In genomic region chr6:151451950-151452749, GRCh38 we compare ENCODE assay signal across 1 cellular context.
A peak's percentile ranks its signal among the peaks of the same experiment; 100 is the strongest.
TF ChIP-seq lines count a peak whose summit lies in the region.

RMND1 (minus strand) TSS chr6:151452126; CDS start chr6:151445811, 6,315 bp downstream.

TF ChIP-seq in HepG2, 621 proteins besides CTCF, POLR2A, EP300 and RAD21 (continued from another document and continues in another):
- TF ChIP-seq ZNF318 (CRISPR knock-in tag; IDR thresholded peaks at IDR 0.05) (peak; percentile 71), RFX1 (IDR thresholded peaks at IDR 0.05) (no peak), MED1 (CRISPR knock-in tag; IDR thresholded peaks at IDR 0.05) (peak; percentile 95), ZNF33A (CRISPR knock-in tag; IDR thresholded peaks at IDR 0.05; ENCODE audit: borderline replicate concordance) (0 out of 2 replicates have a peak, but pooled peaks have one; percentile 56), KDM4B (CRISPR knock-in tag; IDR thresholded peaks at IDR 0.05) (no peak), SIX4 (CRISPR knock-in tag; IDR thresholded peaks at IDR 0.05) (no peak; the same call in none of the 2 replicates), HDAC2 (CRISPR knock-in tag; IDR thresholded peaks at IDR 0.05) (peak; percentile 96), ZNF362 (CRISPR knock-in tag; IDR thresholded peaks at IDR 0.05; ENCODE audit: borderline replicate concordance) (peak; percentile 100), ARID5B (CRISPR knock-in tag; IDR thresholded peaks at IDR 0.05) (peak; percentile 84), ZXDC (CRISPR knock-in tag; IDR thresholded peaks at IDR 0.05) (0 out of 2 replicates have a peak, but pooled peaks have one; percentile 29), ZNF652 (CRISPR knock-in tag; IDR thresholded peaks at IDR 0.05; ENCODE audit: borderline replicate concordance, low read depth) (no peak), ELK4 (CRISPR knock-in tag; IDR thresholded peaks at IDR 0.05; ENCODE audit: borderline replicate concordance) (peak; percentile 94; the same call in 1 of the 2 replicates), PHF5A (CRISPR knock-in tag; IDR thresholded peaks at IDR 0.05; ENCODE audit: low read depth, unreplicated experiment) (peak; percentile 64), TAF1 (CRISPR knock-in tag; IDR thresholded peaks at IDR 0.05) (peak; percentile 97), ZNF724P (CRISPR knock-in tag; IDR thresholded peaks at IDR 0.05; ENCODE audit: borderline replicate concordance) (peak; percentile 92), AHR (CRISPR knock-in tag; IDR thresholded peaks at IDR 0.05) (peak; percentile 67), ZSCAN20 (CRISPR knock-in tag; IDR thresholded peaks at IDR 0.05; ENCODE audit: borderline replicate concordance) (peak; percentile 73; the same call in 1 of the 2 replicates), SOX5 (CRISPR knock-in tag; IDR thresholded peaks at IDR 0.05; ENCODE audit: borderline replicate concordance) (peak; percentile 90; the same call in 1 of the 2 replicates), ZNF850 (CRISPR knock-in tag; conservative IDR thresholded peaks at IDR 0.05) (no peak; the same call in 1 of the 2 replicates), HOXA7 (CRISPR knock-in tag; IDR thresholded peaks at IDR 0.05) (no peak), ZNF709 (CRISPR knock-in tag; IDR thresholded peaks at IDR 0.05) (peak; percentile 88), ATF7-NPFF (CRISPR knock-in tag; IDR thresholded peaks at IDR 0.05; ENCODE audit: low read depth) (peak; percentile 97), ETS1 (CRISPR knock-in tag; IDR thresholded peaks at IDR 0.05) (peak; percentile 94), ZFAT (CRISPR knock-in tag; conservative IDR thresholded peaks at IDR 0.05) (peak; percentile 91), TP53 (CRISPR knock-in tag; conservative IDR thresholded peaks at IDR 0.05) (peak; percentile 86; the same call in 1 of the 2 replicates), THAP11 (CRISPR knock-in tag; IDR thresholded peaks at IDR 0.05) (peak; percentile 96), SOX6 (IDR thresholded peaks at IDR 0.05) (no peak), SOX6 (CRISPR knock-in tag; IDR thresholded peaks at IDR 0.05) (peak; percentile 94), ZBTB21 (CRISPR knock-in tag; IDR thresholded peaks at IDR 0.05) (no peak), HNF4G (IDR thresholded peaks at IDR 0.05; ENCODE audit: borderline replicate concordance, low read depth, low read length) (peak; percentile 70), HNF4G (CRISPR knock-in tag; IDR thresholded peaks at IDR 0.05; ENCODE audit: borderline replicate concordance, low read depth) (peak; percentile 87; the same call in 1 of the 2 replicates), TSC22D2 (CRISPR knock-in tag; IDR thresholded peaks at IDR 0.05; ENCODE audit: borderline replicate concordance) (no peak; the same call in 1 of the 2 replicates), ZNF576 (CRISPR knock-in tag; IDR thresholded peaks at IDR 0.05) (no peak), ZNF383 (CRISPR knock-in tag; IDR thresholded peaks at IDR 0.05; ENCODE audit: borderline replicate concordance) (no peak; the same call in 1 of the 2 replicates), SETDB1 (CRISPR knock-in tag; IDR thresholded peaks at IDR 0.05; ENCODE audit: borderline replicate concordance) (0 out of 2 replicates have a peak, but pooled peaks have one; percentile 51), ZNF24 (IDR thresholded peaks at IDR 0.05) (peak; percentile 74; the same call in 1 of the 2 replicates), IRF2 (CRISPR knock-in tag; IDR thresholded peaks at IDR 0.05) (peak; percentile 98), ZNF34 (CRISPR knock-in tag; IDR thresholded peaks at IDR 0.05; ENCODE audit: borderline replicate concordance) (0 out of 2 replicates have a peak, but pooled peaks have one; percentile 86), ISL2 (CRISPR knock-in tag; IDR thresholded peaks at IDR 0.05) (peak; percentile 84), ZNF782 (CRISPR knock-in tag; IDR thresholded peaks at IDR 0.05; ENCODE audit: borderline replicate concordance) (peak; percentile 84; the same call in 1 of the 2 replicates), IRF1 (CRISPR knock-in tag; IDR thresholded peaks at IDR 0.05; ENCODE audit: low read depth) (peak; percentile 43; the same call in 1 of the 2 replicates)
